Comparison of ENCODE assay signal across 14 cellular contexts in genomic region chr7:100669106-100669505, GRCh38. TPM values are rescaled to one million over a fixed set of nuclear protein-coding genes. Genes with fewer than 3 reads are reported as not detected.
"Had no signal": no experiment of that assay in that cellular context is flagged by ENCODE, and none has a peak within 500 bp of the region (broad histone marks: within the 10 kb centered on the region; RNA-seq: fewer than 3 reads in every experiment).

No MANE protein-coding gene starts in this region.

RNA-seq across cellular contexts. Expression of gene ACTL6B, which starts 12.9 kb away (rescaled TPM):
- total RNA-seq: activated B cell treated with CpG ODN at 0.5 μM for 24 hours; activated CD4-positive, alpha-beta memory T cell treated with anti-CD3 and anti-CD28 coated beads for 36 hours; activated CD4-positive, alpha-beta memory T cell treated with anti-CD3 and anti-CD28 coated beads, Interleukin-2, amount 10 ng/mL, durations not matched to agents 7 days and 5 days; activated CD4-positive, alpha-beta T cell treated with anti-CD3 and anti-CD28 coated beads for 36 hours; activated CD4-positive, alpha-beta T cell treated with anti-CD3 and anti-CD28 coated beads, Interleukin-2, amount 10 ng/mL, durations not matched to agents 24 days and 14 days; activated CD4-positive, alpha-beta T cell treated with anti-CD3 and anti-CD28 coated beads, Interleukin-2, amount 10 ng/mL, durations not matched to agents 7 days and 5 days; activated CD8-positive, alpha-beta memory T cell treated with anti-CD3 and anti-CD28 coated beads for 36 hours; activated CD8-positive, alpha-beta memory T cell treated with anti-CD3 and anti-CD28 coated beads, Interleukin-2, amount 10 ng/mL, durations not matched to agents 7 days and 5 days; activated CD8-positive, alpha-beta T cell treated with anti-CD3 and anti-CD28 coated beads for 36 hours; activated CD8-positive, alpha-beta T cell treated with anti-CD3 and anti-CD28 coated beads, Interleukin-2, amount 10 ng/mL, durations not matched to agents 7 days and 5 days; T-cell; T-helper 1 cell treated with Interleukin-12 subunit alpha and Interleukin-12 subunit beta and Interleukin-4 antibody, amounts not matched to agents 30 ng/mL and 1 ng/mL, for 36 hours; T-helper 17 cell; T-helper 2 cell treated with Interferon-gamma antibody and Interleukin-4, amounts not matched to agents 100 ng/mL and 5 ng/mL, for 36 hours had no signal
